In genomic region chr10:11300071-11300470, GRCh38 we compare ENCODE assay signal across 17 cellular contexts.
DNase-seq lines count a peak whose midpoint lies in the region; ATAC-seq and TF ChIP-seq lines count a peak whose summit lies in the region.
"Had no signal": no experiment of that assay in that cellular context is flagged by ENCODE, and none has a peak within 500 bp of the region (broad histone marks: within the 10 kb centered on the region; RNA-seq: fewer than 3 reads in every experiment).

No MANE protein-coding gene starts in this region.

- TF ChIP-seq CTCF in CD14-positive monocyte (IDR thresholded peaks at IDR 0.05) (no peak), brain (conservative IDR thresholded peaks at IDR 0.05) (no peak), neutrophil (IDR thresholded peaks at IDR 0.05) (no peak)
- no peak for TF ChIP-seq CTCF in CD4-positive, alpha-beta T cell (IDR thresholded peaks at IDR 0.05)

- no peak for ATAC-seq in CD4-positive, alpha-beta T cell (ENCODE audit: poor library complexity)
- ATAC-seq in GM21423 (IDR thresholded peaks at IDR 0.05; ENCODE audit: unreplicated experiment) (no peak), HG03439 (IDR thresholded peaks at IDR 0.05; ENCODE audit: unreplicated experiment) (no peak), GM21786 (IDR thresholded peaks at IDR 0.05; ENCODE audit: unreplicated experiment) (no peak)
- ATAC-seq: K562, PC-3 had no signal

- DNase-seq in CD14-positive monocyte (ENCODE audit: low spot score), result no peak
- no peak for DNase-seq in CD4-positive, alpha-beta T cell
- DNase-seq: BE2C, GF-D8, GOT3, NCI-H1417, NCI-H2029 treated with DMSO at 0.1 percent for 48 hours, NCI-H510A, NCI-H82, PC-3 had no signal

- H3K9me3 Mint-ChIP-seq in CD14-positive monocyte (peaks cover 0 to 11% (median 7%) of the 10 kb centered on the region in 7 donors), brain (peaks cover 6 to 19% (median 10%) of the 10 kb centered on the region in 5 experiments)
- H3K9me3 Mint-ChIP-seq in CD4-positive, alpha-beta T cell, result no peaks in the 10 kb centered on the region

- H3K27me3 ChIP-seq in CD4-positive, alpha-beta T cell (ENCODE audit: control insufficient read depth, insufficient read depth, low read length), result no peaks in the 10 kb centered on the region
- no peaks in the 10 kb centered on the region for H3K27me3 ChIP-seq in neutrophil
- H3K27me3 ChIP-seq: BE2C had no signal

- H3K4me3 Mint-ChIP-seq in CD14-positive monocyte (no peak overlapping the region), brain (no peak overlapping the region)
- no peak overlapping the region for H3K4me3 Mint-ChIP-seq in CD4-positive, alpha-beta T cell

- H3K4me1 ChIP-seq in neutrophil (ENCODE audit: control insufficient read depth in 1 of 2, insufficient read depth in 1 of 2, low read depth in 1 of 2, low read length in 1 of 2), result no peaks in the 10 kb centered on the region
- H3K4me1 ChIP-seq: BE2C had no signal

- POLR2A ChIA-PET in CD4-positive, alpha-beta T cell (lab: Charles Lee), result interaction anchor here (1.2 kb wide), 1 partner anchor 65 kb away, joined by 3 read pairs; no protein-coding TSS in a partner anchor

- H3K27ac ChIP-seq in CD4-positive, alpha-beta T cell (ENCODE audit: low read depth, low read length), result no peak overlapping the region
- H3K27ac ChIP-seq in neutrophil, result peak overlapping the region; percentile 13
- H3K27ac ChIP-seq: RWPE1 had no signal

- intact Hi-C loops in CD14-positive monocyte (cut with micrococcal nuclease), result no loop called here
- intact Hi-C loops in CD4-positive, alpha-beta T cell (cut with DNase I, micrococcal nuclease), result no loop called here

- H3K27ac Mint-ChIP-seq in CD14-positive monocyte (peak overlapping the region in 5 of 7 donors; percentile 22 to 69 (median 31)), brain (peak overlapping the region in 4 of 5 experiments; percentile 24 to 86 (median 50))
- peak overlapping the region; percentile 42 for H3K27ac Mint-ChIP-seq in CD4-positive, alpha-beta T cell

- H3K36me3 Mint-ChIP-seq in CD14-positive monocyte (peaks cover 91 to 95% of the 10 kb centered on the region in 2 donors), brain (peaks cover 95% of the 10 kb centered on the region)
- H3K36me3 Mint-ChIP-seq in CD4-positive, alpha-beta T cell (ENCODE audit: low read depth), result peaks cover 37% of the 10 kb centered on the region

- H3K36me3 ChIP-seq in neutrophil, result peaks cover 100% of the 10 kb centered on the region
- H3K36me3 ChIP-seq: BE2C had no signal

- H3K27me3 Mint-ChIP-seq in CD14-positive monocyte (ENCODE audit: low read depth in 3 of 3) (peaks cover 0 to 1% (median 0%) of the 10 kb centered on the region in 3 donors), brain (no peaks in the 10 kb centered on the region)
- no peaks in the 10 kb centered on the region for H3K27me3 Mint-ChIP-seq in CD4-positive, alpha-beta T cell

- CTCF ChIA-PET in CD4-positive, alpha-beta T cell (lab: Charles Lee), result no interaction called here

- no peak overlapping the region for H3K4me3 ChIP-seq in neutrophil (ENCODE audit: low read depth in 1 of 2, low read length in 1 of 2)
- H3K4me3 ChIP-seq: K562 had no signal

- H3K9me3 ChIP-seq in CD4-positive, alpha-beta T cell (ENCODE audit: control insufficient read depth, low read length), result no peaks in the 10 kb centered on the region
- no peaks in the 10 kb centered on the region for H3K9me3 ChIP-seq in neutrophil
- H3K9me3 ChIP-seq: BE2C had no signal

- no peaks in the 10 kb centered on the region for H3K4me1 Mint-ChIP-seq in CD14-positive monocyte
- peaks cover 17% of the 10 kb centered on the region for H3K4me1 Mint-ChIP-seq in CD4-positive, alpha-beta T cell (ENCODE audit: low read depth)
- peaks cover 35% of the 10 kb centered on the region for H3K4me1 Mint-ChIP-seq in brain
